In genomic region chr9:135464181-135464580, GRCh38 we compare ENCODE assay signal across 34 cellular contexts. TPM values are rescaled to one million over a fixed set of nuclear protein-coding genes. Genes with fewer than 3 reads are reported as not detected.
"Had no signal": no experiment of that assay in that cellular context is flagged by ENCODE, and none has a peak within 500 bp of the region (broad histone marks: within the 10 kb centered on the region; RNA-seq: fewer than 3 reads in every experiment).

No MANE protein-coding gene starts in this region.

- ATAC-seq: heart right ventricle; left cardiac atrium; left lung; mucosa of descending colon; natural killer cell treated with Interleukin-12 subunit alpha and Interleukin-12 subunit beta and Interleukin-15 and Interleukin-18, amount 100 ng/mL, for 72 hours; psoas muscle; right cardiac atrium; stimulated activated memory B cell treated with anti-CD40 and anti-IgM and Interleukin-4, amounts not matched to agents 10 μg/mL and 1 μg/mL and 100 μg/mL, for 72 hours; stimulated activated naive CD8-positive, alpha-beta T cell treated with anti-CD3 and anti-CD28 coated beads, Interleukin-15, Interleukin-2, amounts not matched to agents 100 U/mL and 50 U/mL, for 24 hours had no signal

- H3K27ac Mint-ChIP-seq: mesothelial cell of epicardium; natural killer cell treated with Interleukin-12 subunit alpha and Interleukin-12 subunit beta and Interleukin-15 and Interleukin-18, amount 100 ng/mL, for 72 hours; stimulated activated memory B cell treated with anti-CD40 and anti-IgM and Interleukin-4, amounts not matched to agents 10 μg/mL and 1 μg/mL and 100 μg/mL, for 72 hours had no signal

- H3K9me3 Mint-ChIP-seq: mesothelial cell of epicardium; naive B cell; natural killer cell treated with Interleukin-12 subunit alpha and Interleukin-12 subunit beta and Interleukin-15 and Interleukin-18, amount 100 ng/mL, for 72 hours; stimulated activated memory B cell treated with anti-CD40 and anti-IgM and Interleukin-4, amounts not matched to agents 10 μg/mL and 1 μg/mL and 100 μg/mL, for 72 hours had no signal

- H3K36me3 Mint-ChIP-seq: mesothelial cell of epicardium; naive B cell; natural killer cell treated with Interleukin-12 subunit alpha and Interleukin-12 subunit beta and Interleukin-15 and Interleukin-18, amount 100 ng/mL, for 72 hours; stimulated activated memory B cell treated with anti-CD40 and anti-IgM and Interleukin-4, amounts not matched to agents 10 μg/mL and 1 μg/mL and 100 μg/mL, for 72 hours had no signal

- H3K36me3 ChIP-seq: esophagus squamous epithelium, heart right ventricle, left lung, ovary, sigmoid colon, thoracic aorta, upper lobe of left lung had no signal

- H3K27me3 ChIP-seq: ovary, tibial nerve, upper lobe of left lung had no signal

- H3K4me3 Mint-ChIP-seq: mesothelial cell of epicardium; naive B cell; natural killer cell treated with Interleukin-12 subunit alpha and Interleukin-12 subunit beta and Interleukin-15 and Interleukin-18, amount 100 ng/mL, for 72 hours; stimulated activated memory B cell treated with anti-CD40 and anti-IgM and Interleukin-4, amounts not matched to agents 10 μg/mL and 1 μg/mL and 100 μg/mL, for 72 hours had no signal

- H3K4me3 ChIP-seq: coronary artery, esophagus squamous epithelium, heart right ventricle, left lung, mucosa of descending colon, ovary, psoas muscle, sigmoid colon, thoracic aorta, tibial nerve, upper lobe of left lung had no signal

- DNase-seq: dermis blood vessel endothelial cell; effector memory CD4-positive, alpha-beta T cell; erythroblast; esophagus squamous epithelium; foreskin melanocyte; glutamatergic neuron; heart right ventricle; hippocampal formation; left cardiac atrium; left lung; mesenchymal stem cell; mucosa of descending colon; naive B cell; nucleus accumbens; ovary; posterior cingulate gyrus; psoas muscle; right cardiac atrium; sigmoid colon; stimulated activated CD4-positive, alpha-beta T cell treated with anti-CD3 and anti-CD28 coated beads, Interleukin-2, amount 100 ng/mL, for 24 hours; stimulated activated CD4-positive, alpha-beta T cell treated with anti-CD3 and anti-CD28 coated beads, Interleukin-4, amount 100 ng/mL, for 24 hours; stimulated activated naive CD8-positive, alpha-beta T cell treated with anti-CD3 and anti-CD28 coated beads, Interleukin-15, Interleukin-2, amounts not matched to agents 100 U/mL and 50 U/mL, for 24 hours; upper lobe of left lung had no signal

- H3K4me1 Mint-ChIP-seq: naive B cell; stimulated activated memory B cell treated with anti-CD40 and anti-IgM and Interleukin-4, amounts not matched to agents 10 μg/mL and 1 μg/mL and 100 μg/mL, for 72 hours had no signal

RNA-seq across cellular contexts. Expression of gene LCN1, which starts 57.1 kb away (rescaled TPM):
- total RNA-seq: dermis blood vessel endothelial cell; esophagus squamous epithelium; kidney epithelial cell; left lung; lower leg skin; lung microvascular endothelial cell; mesothelial cell of epicardium; mucosa of descending colon; natural killer cell treated with Interleukin-12 subunit alpha and Interleukin-12 subunit beta and Interleukin-15 and Interleukin-18, amount 100 ng/mL, for 72 hours; renal cortical epithelial cell; sigmoid colon; skeletal muscle tissue; thoracic aorta; tibial nerve; upper lobe of left lung had no signal
